Comparison of ENCODE assay signal across 9 cellular contexts in genomic region chr17:80441133-80441578, GRCh38. TPM values are rescaled to one million over a fixed set of nuclear protein-coding genes. Genes with fewer than 3 reads are reported as not detected.
DNase-seq lines count a peak whose midpoint lies in the region; ATAC-seq and TF ChIP-seq lines count a peak whose summit lies in the region.
"Had no signal": no experiment of that assay in that cellular context is flagged by ENCODE, and none has a peak within 500 bp of the region (broad histone marks: within the 10 kb centered on the region; RNA-seq: fewer than 3 reads in every experiment).

No MANE protein-coding gene starts in this region.

- peaks cover 0 to 7% (median 0%) of the 10 kb centered on the region in 5 donors for H3K36me3 Mint-ChIP-seq in naive thymus-derived CD4-positive, alpha-beta T cell

- no peaks in the 10 kb centered on the region for H3K27me3 ChIP-seq in adrenal gland
- no peaks in the 10 kb centered on the region for H3K27me3 ChIP-seq in naive thymus-derived CD4-positive, alpha-beta T cell (ENCODE audit: control insufficient read depth in 2 of 2, insufficient read depth in 2 of 2, low read length in 2 of 2)

- TF ChIP-seq POLR2A in adrenal gland (IDR thresholded peaks at IDR 0.05) (no peak), GM18505 (IDR thresholded peaks at IDR 0.05; ENCODE audit: borderline replicate concordance, extremely low read depth, insufficient read depth, insufficient read length) (no peak)

- 26 to 52% (median 29%) methylated on average over 8 to 14 of the region's 14 CpGs for WGBS in adrenal gland, 4 donors

- ATAC-seq in naive thymus-derived CD4-positive, alpha-beta T cell, result peak; percentile 54
- ATAC-seq in GM18505 (IDR thresholded peaks at IDR 0.05; ENCODE audit: unreplicated experiment) (no peak), HG03342 (IDR thresholded peaks at IDR 0.05; ENCODE audit: unreplicated experiment) (no peak), omental fat pad (ENCODE audit: low FRiP score) (no peak)
- ATAC-seq: left colon had no signal

- peaks cover 16 to 30% of the 10 kb centered on the region in 2 donors for H3K4me1 ChIP-seq in adrenal gland (replicated peaks in 1 of 2)
- H3K4me1 ChIP-seq in naive thymus-derived CD4-positive, alpha-beta T cell (ENCODE audit: control insufficient read depth in 2 of 2, insufficient read depth in 2 of 2, low read length in 2 of 2), result no peaks in the 10 kb centered on the region

- H3K4me1 Mint-ChIP-seq in naive thymus-derived CD4-positive, alpha-beta T cell, result peaks cover 0 to 3% (median 0%) of the 10 kb centered on the region in 7 donors

- in situ Hi-C loops in SK-MEL-5 (cut with HindIII; ENCODE audit: low pct_unique_long_range_greater_than_20kb, low sequenced_read_pairs), result loop anchor here (25.0 kb wide), 2 partner anchors 96 to 196 kb away; partner anchors contain the start of gene RPTOR

- peaks cover 0 to 12% (median 0%) of the 10 kb centered on the region in 5 donors for H3K27me3 Mint-ChIP-seq in naive thymus-derived CD4-positive, alpha-beta T cell

- CTCF ChIA-PET in naive thymus-derived CD4-positive, alpha-beta T cell (lab: Charles Lee), result interaction anchor here (0.5 kb wide), 1 partner anchor 14 kb away, joined by 3 read pairs; no protein-coding TSS in a partner anchor

- intact Hi-C loops in adrenal gland (cut with DNase I), result no loop called here
- intact Hi-C loops in naive thymus-derived CD4-positive, alpha-beta T cell (cut with micrococcal nuclease), result no loop called here

- TF ChIP-seq CTCF in adrenal gland (IDR thresholded peaks at IDR 0.05) (peak in 1 of 6 experiments; percentile 9), omental fat pad (IDR thresholded peaks at IDR 0.05) (no peak)

- no peaks in the 10 kb centered on the region for H3K9me3 ChIP-seq in adrenal gland (replicated peaks in 1 of 3)
- H3K9me3 ChIP-seq in naive thymus-derived CD4-positive, alpha-beta T cell (ENCODE audit: control insufficient read depth in 2 of 3, low read length in 3 of 3), result no peaks in the 10 kb centered on the region

- H3K4me3 ChIP-seq in adrenal gland, result no peak overlapping the region
- no peak overlapping the region for H3K4me3 ChIP-seq in naive thymus-derived CD4-positive, alpha-beta T cell (ENCODE audit: low read length)

- H3K27ac Mint-ChIP-seq in naive thymus-derived CD4-positive, alpha-beta T cell, result no peak overlapping the region

- no peak overlapping the region for H3K4me3 Mint-ChIP-seq in naive thymus-derived CD4-positive, alpha-beta T cell

- DNase-seq in SIG-M5 treated with dmso at 0.1 percent for 504 hours (lab: John Stamatoyannopoulos, UW; ENCODE audit: unreplicated experiment), result peak; percentile 38
- DNase-seq in SIG-M5 (lab: John Stamatoyannopoulos, UW), result no peak
- DNase-seq in SK-MEL-5 (ENCODE audit: low read depth, low spot score), result peak; percentile 56
- DNase-seq in adrenal gland, result peak in 5 of 7 donors; percentile 51 to 71 (median 68)
- DNase-seq in naive thymus-derived CD4-positive, alpha-beta T cell, result peak; percentile 19 to 71 (median 37)
- no peak for DNase-seq in omental fat pad (ENCODE audit: low spot score)

- no peak overlapping the region for H3K27ac ChIP-seq in adrenal gland
- no peak overlapping the region for H3K27ac ChIP-seq in naive thymus-derived CD4-positive, alpha-beta T cell (ENCODE audit: low read depth, low read length)

- no peaks in the 10 kb centered on the region for H3K36me3 ChIP-seq in adrenal gland (replicated peaks in 1 of 2)
- no peaks in the 10 kb centered on the region for H3K36me3 ChIP-seq in naive thymus-derived CD4-positive, alpha-beta T cell (ENCODE audit: control insufficient read depth in 2 of 3, insufficient read depth in 3 of 3, low read length in 3 of 3)

- peaks cover 0 to 3% (median 0%) of the 10 kb centered on the region in 11 donors for H3K9me3 Mint-ChIP-seq in naive thymus-derived CD4-positive, alpha-beta T cell

- POLR2A ChIA-PET in naive thymus-derived CD4-positive, alpha-beta T cell (lab: Charles Lee), result interaction anchor here (1.1 kb wide), 1 partner anchor 520 kb away, joined by 3 read pairs; no protein-coding TSS in a partner anchor

RNA-seq across cellular contexts. Expression of gene ENDOV, which starts 26.2 kb away (rescaled TPM):
- total RNA-seq in SK-MEL-5 (2014; rRNA removed; shearing (Covaris generic)), result 13.9 and 15.0 TPM in 2 replicates
- polyA plus RNA-seq in SK-MEL-5 (2015; cell fraction: cytosol; rRNA removed), result 20.7 and 25.8 TPM in 2 replicates
- 57.7 and 79.1 TPM in 2 replicates for polyA plus RNA-seq in SK-MEL-5 (2015; cell fraction: nucleus; rRNA removed)
- total RNA-seq in adrenal gland (10 to 100 TPM in 7 of 8 donors, 1 to 10 TPM in 1; 7.1 to 26.0 (median 17.8) TPM), omental fat pad (10 to 100 TPM in 1 of 4 donors, 1 to 10 TPM in 3; 6.9 to 16.6 (median 8.1) TPM)
- 10 to 100 TPM in 2 of 3 donors, 1 to 10 TPM in 1; 9.5 to 31.9 (median 24.5) TPM for polyA plus RNA-seq in adrenal gland
- 10 to 100 TPM; 20.3 to 26.5 (median 21.7) TPM for total RNA-seq in naive thymus-derived CD4-positive, alpha-beta T cell
- polyA plus RNA-seq in naive thymus-derived CD4-positive, alpha-beta T cell, result 1 to 10 TPM; 7.5 to 8.7 TPM

RNA-seq across cellular contexts. Expression of gene NPTX1, which starts 35.3 kb away (rescaled TPM):
- 0.18 and 0.29 TPM in 2 replicates for total RNA-seq in SK-MEL-5 (2014; rRNA removed; shearing (Covaris generic))
- polyA plus RNA-seq in SK-MEL-5 (2015; cell fraction: cytosol; rRNA removed), result 2.2 and 2.7 TPM in 2 replicates
- polyA plus RNA-seq in SK-MEL-5 (2015; cell fraction: nucleus; rRNA removed), result 0.58 and 2.0 TPM in 2 replicates
- 10 to 100 TPM in 1 of 8 donors, 1 to 10 TPM in 7; 1.1 to 20.6 (median 5.5) TPM for total RNA-seq in adrenal gland
- polyA plus RNA-seq in adrenal gland, result 10 to 100 TPM in 1 of 3 donors, 1 to 10 TPM in 1, under 1 TPM in 1; 0.30 to 68.2 (median 1.0) TPM
- 10 to 100 TPM in 1 of 5 experiments, under 1 TPM in 3, not detected in 1; 0.11 to 98.0 (median 0.35) TPM for total RNA-seq in naive thymus-derived CD4-positive, alpha-beta T cell
- polyA plus RNA-seq in naive thymus-derived CD4-positive, alpha-beta T cell, result not detected
- under 1 TPM in 3 of 4 donors, not detected in 1; 0.16 to 0.96 (median 0.19) TPM for total RNA-seq in omental fat pad

Comparison
In these comparisons a context has a peak if more than half of its experiments do, and no peak if none do; other contexts are left out.
1. DNase-seq: peak in SIG-M5 treated with dmso at 0.1 percent for 504 hours (single experiment), SK-MEL-5 (single experiment), adrenal gland (5 of 7) and naive thymus-derived CD4-positive, alpha-beta T cell (9 of 9); none in SIG-M5 (single experiment) and omental fat pad (single experiment).